11 cellular contexts compared by ENCODE assay signal in the genomic region with DNA sequence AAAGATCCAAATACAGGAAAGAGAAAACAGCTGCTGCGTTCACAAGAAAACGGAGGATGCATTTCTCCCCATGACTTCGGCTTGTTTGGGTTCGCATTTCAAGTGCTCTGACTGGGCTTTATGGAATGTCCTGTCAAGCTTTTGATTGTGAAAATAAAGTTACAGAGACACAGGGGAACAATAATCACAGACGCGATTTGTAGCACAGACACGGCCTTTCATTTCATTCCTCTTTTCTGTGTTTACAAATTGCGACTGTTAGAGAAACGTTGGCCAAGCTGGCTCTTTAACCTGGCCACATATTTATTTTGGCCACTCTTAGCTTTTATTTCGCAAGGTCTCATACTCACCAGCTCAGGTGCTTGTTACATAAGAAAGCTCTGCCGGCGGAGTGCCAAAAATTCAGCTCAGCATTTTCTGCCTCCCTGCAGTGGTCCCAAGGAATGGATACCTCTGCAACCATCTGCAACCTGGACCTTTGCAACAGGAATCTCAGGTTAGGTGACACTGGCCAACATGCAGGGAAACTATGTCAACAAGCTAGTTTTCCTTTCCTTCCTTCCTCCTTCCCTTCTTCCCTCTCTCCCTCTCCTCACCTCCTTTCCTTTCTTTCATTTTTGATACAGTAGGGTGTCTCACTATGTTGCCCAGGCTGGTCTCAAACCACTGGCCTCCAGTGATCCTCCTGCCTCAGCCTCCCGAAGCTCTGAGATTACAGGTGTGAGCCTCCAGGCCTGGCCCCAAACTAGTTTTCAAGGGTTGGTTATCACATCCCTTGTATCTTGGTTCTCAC. TPM values are rescaled to one million over a fixed set of nuclear protein-coding genes. Genes with fewer than 3 reads are reported as not detected.
DNase-seq lines count a peak whose midpoint lies in the region; ATAC-seq and TF ChIP-seq lines count a peak whose summit lies in the region.
"Had no signal": no experiment of that assay in that cellular context is flagged by ENCODE, and none has a peak within 500 bp of the region (broad histone marks: within the 10 kb centered on the region; RNA-seq: fewer than 3 reads in every experiment).

No MANE protein-coding gene starts in this region.

- H3K27me3 Mint-ChIP-seq in mesothelial cell of epicardium (ENCODE audit: low read depth) (no peaks in the 10 kb centered on the region), immature natural killer cell (ENCODE audit: low read depth in 3 of 3) (peaks cover 0 to 7% (median 0%) of the 10 kb centered on the region in 3 donors)
- H3K27me3 Mint-ChIP-seq in activated T-helper 1 cell treated with anti-CD3 and anti-CD28 coated beads, Interleukin-12 subunit alpha, Interleukin-12 subunit beta, Interleukin-2, Interleukin-4 antibody, amounts not matched to agents 30 ng/mL and 10 ng/mL and 1 ng/mL, durations not matched to agents 14 hours and 24 hours and 36 hours (ENCODE audit: insufficient read depth): peaks cover 15% of the 10 kb centered on the region

- ATAC-seq in HG03025 (IDR thresholded peaks at IDR 0.05; ENCODE audit: low FRiP score, unreplicated experiment) (no peak), HG03159 (IDR thresholded peaks at IDR 0.05; ENCODE audit: unreplicated experiment) (no peak)

- H3K4me1 Mint-ChIP-seq in mesothelial cell of epicardium (peaks cover 27% of the 10 kb centered on the region), immature natural killer cell (no peaks in the 10 kb centered on the region)
- H3K4me1 Mint-ChIP-seq in activated T-helper 1 cell treated with anti-CD3 and anti-CD28 coated beads, Interleukin-12 subunit alpha, Interleukin-12 subunit beta, Interleukin-2, Interleukin-4 antibody, amounts not matched to agents 30 ng/mL and 10 ng/mL and 1 ng/mL, durations not matched to agents 14 hours and 24 hours and 36 hours (ENCODE audit: low read depth): no peaks in the 10 kb centered on the region
- H3K4me1 Mint-ChIP-seq: CD4-positive, CD25-positive, alpha-beta regulatory T cell had no signal

- DNase-seq in LoVo (ENCODE audit: low spot score): peak; percentile 58
- DNase-seq in choroid plexus epithelial cell (ENCODE audit: low read depth): peak; percentile 91
- no peak for DNase-seq in mesothelial cell of epicardium (ENCODE audit: low spot score in 2 of 2, unreplicated experiment in 2 of 2)
- DNase-seq in immature natural killer cell: no peak
- DNase-seq in activated T-helper 1 cell treated with anti-CD3 and anti-CD28 coated beads, Interleukin-12 subunit alpha, Interleukin-12 subunit beta, Interleukin-2, Interleukin-4 antibody, amounts not matched to agents 30 ng/mL and 10 ng/mL and 1 ng/mL, durations not matched to agents 14 hours and 24 hours and 36 hours (ENCODE audit: low spot score): no peak
- DNase-seq: CD4-positive, CD25-positive, alpha-beta regulatory T cell; GOT3 had no signal

- peak overlapping the region; percentile 86 for H3K27ac ChIP-seq in 22Rv1
- H3K27ac ChIP-seq: SK-N-MC had no signal

- H3K4me3 Mint-ChIP-seq in mesothelial cell of epicardium: no peak overlapping the region
- no peak overlapping the region for H3K4me3 Mint-ChIP-seq in immature natural killer cell
- H3K4me3 Mint-ChIP-seq in activated T-helper 1 cell treated with anti-CD3 and anti-CD28 coated beads, Interleukin-12 subunit alpha, Interleukin-12 subunit beta, Interleukin-2, Interleukin-4 antibody, amounts not matched to agents 30 ng/mL and 10 ng/mL and 1 ng/mL, durations not matched to agents 14 hours and 24 hours and 36 hours: no peak overlapping the region
- H3K4me3 Mint-ChIP-seq: CD4-positive, CD25-positive, alpha-beta regulatory T cell had no signal

- H3K27ac Mint-ChIP-seq in mesothelial cell of epicardium: peak overlapping the region; percentile 90
- H3K27ac Mint-ChIP-seq in immature natural killer cell: no peak overlapping the region
- H3K27ac Mint-ChIP-seq in activated T-helper 1 cell treated with anti-CD3 and anti-CD28 coated beads, Interleukin-12 subunit alpha, Interleukin-12 subunit beta, Interleukin-2, Interleukin-4 antibody, amounts not matched to agents 30 ng/mL and 10 ng/mL and 1 ng/mL, durations not matched to agents 14 hours and 24 hours and 36 hours: no peak overlapping the region
- H3K27ac Mint-ChIP-seq: CD4-positive, CD25-positive, alpha-beta regulatory T cell had no signal

- H3K9me3 Mint-ChIP-seq in mesothelial cell of epicardium: peaks cover 3% of the 10 kb centered on the region
- H3K9me3 Mint-ChIP-seq in immature natural killer cell: no peaks in the 10 kb centered on the region
- no peaks in the 10 kb centered on the region for H3K9me3 Mint-ChIP-seq in activated T-helper 1 cell treated with anti-CD3 and anti-CD28 coated beads, Interleukin-12 subunit alpha, Interleukin-12 subunit beta, Interleukin-2, Interleukin-4 antibody, amounts not matched to agents 30 ng/mL and 10 ng/mL and 1 ng/mL, durations not matched to agents 14 hours and 24 hours and 36 hours
- H3K9me3 Mint-ChIP-seq: CD4-positive, CD25-positive, alpha-beta regulatory T cell had no signal

- TF ChIP-seq CTCF in 22Rv1 (IDR thresholded peaks at IDR 0.05) (no peak), choroid plexus epithelial cell (conservative IDR thresholded peaks at IDR 0.05; ENCODE audit: low read depth, low read length) (no peak), mesothelial cell of epicardium (IDR thresholded peaks at IDR 0.05; ENCODE audit: unreplicated experiment) (no peak)

- intact Hi-C loops in activated T-helper 1 cell treated with anti-CD3 and anti-CD28 coated beads, Interleukin-12 subunit alpha, Interleukin-12 subunit beta, Interleukin-2, Interleukin-4 antibody, amounts not matched to agents 30 ng/mL and 10 ng/mL and 1 ng/mL, durations not matched to agents 14 hours and 24 hours and 36 hours (cut with micrococcal nuclease): no loop called here

- H3K36me3 Mint-ChIP-seq in mesothelial cell of epicardium: no peaks in the 10 kb centered on the region
- peaks cover 0 to 5% (median 0%) of the 10 kb centered on the region in 3 donors for H3K36me3 Mint-ChIP-seq in immature natural killer cell
- H3K36me3 Mint-ChIP-seq in activated T-helper 1 cell treated with anti-CD3 and anti-CD28 coated beads, Interleukin-12 subunit alpha, Interleukin-12 subunit beta, Interleukin-2, Interleukin-4 antibody, amounts not matched to agents 30 ng/mL and 10 ng/mL and 1 ng/mL, durations not matched to agents 14 hours and 24 hours and 36 hours (ENCODE audit: low read depth): no peaks in the 10 kb centered on the region
- H3K36me3 Mint-ChIP-seq: CD4-positive, CD25-positive, alpha-beta regulatory T cell had no signal

- H3K4me3 ChIP-seq in choroid plexus epithelial cell (ENCODE audit: low read depth, low read length): no peak overlapping the region
- H3K4me3 ChIP-seq: SK-N-MC had no signal

RNA-seq across cellular contexts. Expression of a gene that starts 58.2 kb away (rescaled TPM):
- total RNA-seq in mesothelial cell of epicardium: 4.1 to 4.9 TPM (median 4.9 TPM) in 3 replicates
- polyA plus RNA-seq in immature natural killer cell: under 1 TPM in 2 of 3 donors, not detected in 1; 0.16 to 0.39 TPM
- total RNA-seq in activated T-helper 1 cell treated with anti-CD3 and anti-CD28 coated beads, Interleukin-12 subunit alpha, Interleukin-12 subunit beta, Interleukin-2, Interleukin-4 antibody, amounts not matched to agents 30 ng/mL and 10 ng/mL and 1 ng/mL, durations not matched to agents 14 hours and 24 hours and 36 hours: 0.39 and 0.57 TPM in 2 replicates

Comparison
In these comparisons a context has a peak if more than half of its experiments do, and no peak if none do; other contexts are left out.
1. DNase-seq: peak in LoVo (single experiment) and choroid plexus epithelial cell (single experiment); none in mesothelial cell of epicardium (0 of 2), immature natural killer cell (0 of 3) and activated T-helper 1 cell treated with anti-CD3 and anti-CD28 coated beads, Interleukin-12 subunit alpha, Interleukin-12 subunit beta, Interleukin-2, Interleukin-4 antibody, amounts not matched to agents 30 ng/mL and 10 ng/mL and 1 ng/mL, durations not matched to agents 14 hours and 24 hours and 36 hours (single experiment).